27 cellular contexts compared by ENCODE assay signal in genomic region chr16:56350491-56351405, GRCh38.
A peak's percentile ranks its signal among the peaks of the same experiment; 100 is the strongest.
DNase-seq lines count a peak whose midpoint lies in the region; FAIRE-seq and TF ChIP-seq lines count a peak whose summit lies in the region.
"Had no signal": no experiment of that assay in that cellular context is flagged by ENCODE, and none has a peak within 500 bp of the region (broad histone marks: within the 10 kb centered on the region; RNA-seq: fewer than 3 reads in every experiment).

No MANE protein-coding gene starts in this region.

- WGBS in mesenchymal stem cell = 91% methylated on average over 22 of the region's 22 CpGs

- H3K79me2 ChIP-seq in osteoblast (ENCODE audit: insufficient read depth, low read length) = no peaks in the 10 kb centered on the region

- H3K36me3 ChIP-seq in BE2C (peaks cover 44% of the 10 kb centered on the region), HEK293 (ENCODE audit: control insufficient read depth in 2 of 2, insufficient read depth in 1 of 2, low read length in 2 of 2) (no peaks in the 10 kb centered on the region), osteoblast (ENCODE audit: insufficient read depth, low read length) (no peaks in the 10 kb centered on the region), mesenchymal stem cell (ENCODE audit: control insufficient read depth in 1 of 2, insufficient read depth in 2 of 2, low read depth in 1 of 2, low read length in 2 of 2) (no peaks in the 10 kb centered on the region)
- H3K36me3 ChIP-seq: colonic mucosa, transverse colon had no signal

- no peak overlapping the region for H2BK12ac ChIP-seq in mesenchymal stem cell (ENCODE audit: low read length in 2 of 2)

- H2AFZ ChIP-seq in osteoblast (ENCODE audit: low read length) = no peak overlapping the region
- no peak overlapping the region for H2AFZ ChIP-seq in mesenchymal stem cell (ENCODE audit: low read depth, low read length)

- FAIRE-seq in GM19239 (lab: Jason Lieb, UNC) = no peak
- FAIRE-seq: TTC549 had no signal

- H2BK120ac ChIP-seq in mesenchymal stem cell (ENCODE audit: low read depth, low read length) = no peak overlapping the region

- H3K79me1 ChIP-seq in mesenchymal stem cell (replicated peaks; ENCODE audit: low read length, poor library complexity, severe bottlenecking) = no peaks in the 10 kb centered on the region

- H3K4me2 ChIP-seq in osteoblast (ENCODE audit: insufficient read depth, low read length) (no peak overlapping the region), mesenchymal stem cell (ENCODE audit: low read length, poor library complexity, severe bottlenecking) (no peak overlapping the region)
- H3K4me2 ChIP-seq: smooth muscle cell had no signal

- H3K23ac ChIP-seq in mesenchymal stem cell (ENCODE audit: low read length in 2 of 2) = no peak overlapping the region

- no peak overlapping the region for H3K9ac ChIP-seq in mesenchymal stem cell (ENCODE audit: low read length)

- no peak overlapping the region for H2AK5ac ChIP-seq in mesenchymal stem cell (ENCODE audit: low read length, severe bottlenecking)

- TF ChIP-seq CTCF in BE2C (IDR thresholded peaks at IDR 0.05; ENCODE audit: low read depth, low read length) (no peak), HEK293 (tag by site-specific recombination; IDR thresholded peaks at IDR 0.05) (no peak), dorsolateral prefrontal cortex (IDR thresholded peaks at IDR 0.05 in 54 of 56, conservative IDR thresholded peaks at IDR 0.05 in 2 of 56; ENCODE audit: low read depth in 1 of 56, partially characterized antibody in 56 of 56) (no peak), osteoblast (IDR thresholded peaks at IDR 0.05; ENCODE audit: extremely low read depth, low read depth, low read length) (no peak)

- peak overlapping the region in 1 of 2 experiments; percentile 13 for H3K14ac ChIP-seq in mesenchymal stem cell (ENCODE audit: low read length in 2 of 2)

- H4K8ac ChIP-seq in mesenchymal stem cell (ENCODE audit: low read length) = no peak overlapping the region

- H3K4me1 ChIP-seq in BE2C = 0 out of 2 replicates have a peak, but pooled peaks cover 3% of the 10 kb centered on the region
- H3K4me1 ChIP-seq in HEK293 (ENCODE audit: control insufficient read depth, insufficient read depth, low read length) = no peaks in the 10 kb centered on the region
- H3K4me1 ChIP-seq in osteoblast (ENCODE audit: insufficient read depth, low read length) = no peaks in the 10 kb centered on the region
- H3K4me1 ChIP-seq in mesenchymal stem cell (ENCODE audit: control insufficient read depth, insufficient read depth, low read depth, low read length) = no peaks in the 10 kb centered on the region
- H3K4me1 ChIP-seq: colonic mucosa had no signal

- H3K4me3 ChIP-seq in BE2C (ENCODE audit: low read depth, low read length) = no peak overlapping the region
- H3K4me3 ChIP-seq in HEK293 (ENCODE audit: low read depth, low read length) = no peak overlapping the region
- no peak overlapping the region for H3K4me3 ChIP-seq in dorsolateral prefrontal cortex
- no peak overlapping the region for H3K4me3 ChIP-seq in osteoblast (ENCODE audit: insufficient read depth, low read length)
- H3K4me3 ChIP-seq in mesenchymal stem cell (ENCODE audit: insufficient read depth in 1 of 2, low read depth in 1 of 2, low read length in 2 of 2) = no peak overlapping the region
- H3K4me3 ChIP-seq: colonic mucosa, SK-N-MC, smooth muscle cell, transverse colon had no signal

- DNase-seq in BE2C (peak; percentile 10), dorsolateral prefrontal cortex (peak in 8 of 10 donors; percentile 18 to 57 (median 44)), osteoblast (ENCODE audit: insufficient read length, low spot score, missing footprints) (peak; percentile 88), mesenchymal stem cell (no peak), GM19239 (ENCODE audit: insufficient read length, low spot score) (no peak), NCI-H2227 treated with DMSO at 0.1 percent for 48 hours (lab: John Stamatoyannopoulos, UW) (no peak)
- DNase-seq: activated CD4-positive, alpha-beta T cell treated with anti-CD3 and anti-CD28 coated beads for 1 hour; activated CD8-positive, alpha-beta T cell treated with anti-CD3 and anti-CD28 coated beads, Interleukin-2, amount 10 ng/mL, durations not matched to agents 7 days and 5 days; activated gamma-delta T cell; activated T-cell treated with anti-CD3 and anti-CD28 coated beads for 4 hours; colonic mucosa; DMS79; effector memory CD8-positive, alpha-beta T cell; erythroblast; Kasumi-1; mesendoderm; MV-4-11; NCI-H1436 treated with DMSO at 0.1 percent for 48 hours; NCI-H2107; NCI-H446; NCI-H774; stimulated activated CD4-positive, alpha-beta T cell treated with anti-CD3 and anti-CD28 coated beads, Interleukin-2, amount 100 ng/mL, for 24 hours; transverse colon had no signal

- CTCF ChIA-PET in HEK293 (lab: Yijun Ruan, JAX) = interaction anchor here (0.7 kb wide), 1 partner anchor 658 kb away, joined by 3 read pairs; no protein-coding TSS in a partner anchor

- POLR2A ChIA-PET in HEK293 (lab: Yijun Ruan, JAX) = no interaction called here

- intact Hi-C loops in dorsolateral prefrontal cortex (cut with DNase I) = loop anchor here (10.0 kb wide), 2 partner anchors 354 to 406 kb away; no protein-coding TSS in a partner anchor

- H4K20me1 ChIP-seq in osteoblast (ENCODE audit: insufficient read depth, low read length) = no peaks in the 10 kb centered on the region

- no peaks in the 10 kb centered on the region for H3K9me3 ChIP-seq in BE2C
- no peaks in the 10 kb centered on the region for H3K9me3 ChIP-seq in HEK293 (ENCODE audit: control insufficient read depth, insufficient read depth, low read depth, low read length)
- no peaks in the 10 kb centered on the region for H3K9me3 ChIP-seq in osteoblast (ENCODE audit: low read depth, low read length)
- H3K9me3 ChIP-seq in mesenchymal stem cell (ENCODE audit: control insufficient read depth, low read length) = no peaks in the 10 kb centered on the region
- H3K9me3 ChIP-seq: colonic mucosa, transverse colon had no signal

- H3K18ac ChIP-seq in mesenchymal stem cell (ENCODE audit: low read depth in 1 of 2, low read length in 2 of 2) = no peak overlapping the region

- H2BK15ac ChIP-seq in mesenchymal stem cell (ENCODE audit: low read depth, poor library complexity, severe bottlenecking) = no peak overlapping the region

- H3K27me3 ChIP-seq in BE2C = no peaks in the 10 kb centered on the region
- no peaks in the 10 kb centered on the region for H3K27me3 ChIP-seq in dorsolateral prefrontal cortex
- no peaks in the 10 kb centered on the region for H3K27me3 ChIP-seq in osteoblast (ENCODE audit: insufficient read depth, low read length)
- H3K27me3 ChIP-seq in mesenchymal stem cell (ENCODE audit: control insufficient read depth in 1 of 2, insufficient read depth in 1 of 2, low read length in 2 of 2) = peaks cover 15 to 41% of the 10 kb centered on the region in 2 experiments
- H3K27me3 ChIP-seq: colonic mucosa, transverse colon had no signal

- no peak overlapping the region for H4K91ac ChIP-seq in mesenchymal stem cell (ENCODE audit: low read length)

- no peak overlapping the region for H3K27ac ChIP-seq in HEK293 (ENCODE audit: extremely low read depth, low read depth, low read length)
- H3K27ac ChIP-seq in dorsolateral prefrontal cortex = peak overlapping the region in 51 of 59 donors; percentile 4 to 78 (median 59)
- no peak overlapping the region for H3K27ac ChIP-seq in osteoblast (ENCODE audit: low read depth, low read length)
- no peak overlapping the region for H3K27ac ChIP-seq in mesenchymal stem cell (ENCODE audit: low read length, poor library complexity, severe bottlenecking)
- H3K27ac ChIP-seq: colonic mucosa, SK-N-MC, transverse colon had no signal

- no peak overlapping the region for H3K4ac ChIP-seq in mesenchymal stem cell (ENCODE audit: low read depth in 1 of 2, low read length in 2 of 2)

- no peak overlapping the region for H2BK5ac ChIP-seq in mesenchymal stem cell (ENCODE audit: low read depth, low read length, poor library complexity, severe bottlenecking)

TF ChIP-seq in HEK293, 187 proteins besides CTCF, POLR2A, EP300 and RAD21 (continues in another document):
- peak; percentile 91 for TF ChIP-seq ZSCAN4 (tag by site-specific recombination; IDR thresholded peaks at IDR 0.05)
- no peak for TF ChIP-seq KLF16 (tag by site-specific recombination; IDR thresholded peaks at IDR 0.05)
- no peak for TF ChIP-seq ZBTB48 (tag by site-specific recombination; IDR thresholded peaks at IDR 0.05)
- no peak for TF ChIP-seq PATZ1 (tag by site-specific recombination; IDR thresholded peaks at IDR 0.05)
- TF ChIP-seq ZFHX2 (tag by site-specific recombination; conservative IDR thresholded peaks at IDR 0.05) = 0 out of 2 replicates have a peak, but pooled peaks have one; percentile 28

Comparison
In these comparisons a context has a peak if more than half of its experiments do, and no peak if none do; other contexts are left out.
1. DNase-seq: peak in BE2C (single experiment), dorsolateral prefrontal cortex (8 of 10) and osteoblast (single experiment); none in mesenchymal stem cell (single experiment), GM19239 (single experiment) and NCI-H2227 treated with DMSO at 0.1 percent for 48 hours (single experiment).
2. H3K27ac ChIP-seq: peak in dorsolateral prefrontal cortex (51 of 59); none in HEK293 (single experiment), osteoblast (single experiment) and mesenchymal stem cell (single experiment).